In genomic region chr6:44563397-44563796, GRCh38 we compare ENCODE assay signal across 20 cellular contexts.
DNase-seq lines count a peak whose midpoint lies in the region; ATAC-seq, FAIRE-seq and TF ChIP-seq lines count a peak whose summit lies in the region.
"Had no signal": no experiment of that assay in that cellular context is flagged by ENCODE, and none has a peak within 500 bp of the region (broad histone marks: within the 10 kb centered on the region; RNA-seq: fewer than 3 reads in every experiment).

No MANE protein-coding gene starts in this region.

- FAIRE-seq in GM12878 (lab: Jason Lieb, UNC), result no peak
- FAIRE-seq: D721Med, TTC549 had no signal

- no TSS peak for BruUV-seq in GM12878 (replicated peaks; lab: Mats Ljungman, UMichigan)

- POLR2A ChIA-PET in GM12878 (lab: Charles Lee), result no interaction called here

- TF ChIP-seq CTCF in C4-2B (conservative IDR thresholded peaks at IDR 0.05), result no peak
- no peak for TF ChIP-seq CTCF in GM12878 (IDR thresholded peaks at IDR 0.05 in 2 of 3, conservative IDR thresholded peaks at IDR 0.05 in 1 of 3; ENCODE audit: control insufficient read depth in 2 of 3, extremely low read depth in 1 of 3, insufficient read depth in 1 of 3, low read depth in 3 of 3, low read length in 3 of 3)

- CTCF ChIA-PET in GM12878 (lab: Yijun Ruan, JAX), result interaction anchor here (1.2 kb wide), 1 partner anchor 88 kb away, joined by 3 read pairs; no protein-coding TSS in a partner anchor

- H3K4me1 ChIP-seq in GM23248 (ENCODE audit: insufficient read depth) (peaks cover 14% of the 10 kb centered on the region), GM12878 (ENCODE audit: control insufficient read depth, insufficient read depth, low read length) (peaks cover 6% of the 10 kb centered on the region; the same call in 1 of the 2 replicates)
- H3K4me1 ChIP-seq: ascending aorta, foreskin keratinocyte had no signal

- H3K36me3 ChIP-seq in GM23248 (ENCODE audit: low read depth) (no peaks in the 10 kb centered on the region), GM12878 (ENCODE audit: control insufficient read depth in 2 of 2, insufficient read depth in 2 of 2, low read length in 1 of 2) (no peaks in the 10 kb centered on the region)
- H3K36me3 ChIP-seq: ascending aorta had no signal

- H3K79me2 ChIP-seq in GM23248 (ENCODE audit: insufficient read depth), result no peaks in the 10 kb centered on the region
- H3K79me2 ChIP-seq in GM12878 (ENCODE audit: control insufficient read depth, insufficient read depth, low read length), result no peaks in the 10 kb centered on the region

- no peak overlapping the region for H3K4me2 ChIP-seq in GM23248 (ENCODE audit: unreplicated experiment)
- H3K4me2 ChIP-seq in GM12878 (ENCODE audit: control insufficient read depth, insufficient read depth), result no peak overlapping the region

- H3F3A ChIP-seq in GM23248 (ENCODE audit: insufficient read depth), result no peaks in the 10 kb centered on the region

- RAD21 ChIA-PET in GM12878 (lab: Charles Lee; ENCODE audit: unreplicated experiment), result no interaction called here

- H3K27ac ChIP-seq in C4-2B, result peak overlapping the region; percentile 29
- H3K27ac ChIP-seq in GM23248, result no peak overlapping the region
- no peak overlapping the region for H3K27ac ChIP-seq in GM12878 (ENCODE audit: control insufficient read depth, insufficient read depth)
- H3K27ac ChIP-seq: ascending aorta, foreskin keratinocyte, skin epidermis had no signal

- H3K9me3 ChIP-seq in GM23248 (ENCODE audit: low read depth) (no peaks in the 10 kb centered on the region), GM12878 (replicated peaks; ENCODE audit: control insufficient read depth, insufficient read depth, low read length) (no peaks in the 10 kb centered on the region)
- H3K9me3 ChIP-seq: ascending aorta had no signal

- in situ Hi-C loops in GM23248 (cut with MboI) (no loop called here), GM12878 (cut with MboI) (no loop called here)

- TF ChIP-seq EP300 in GM12878 (IDR thresholded peaks at IDR 0.05; ENCODE audit: borderline replicate concordance in 1 of 2, control insufficient read depth in 1 of 2, low read depth in 2 of 2, low read length in 2 of 2), result no peak

- SMC1A ChIA-PET in GM12878 (lab: Charles Lee; ENCODE audit: uncharacterized antibody, unreplicated experiment), result no interaction called here

- DNase-seq in GM23248 (peak; percentile 27), GM12878 (ENCODE audit: low read depth, low spot score) (no peak), iris pigment epithelial cell (ENCODE audit: low read depth) (peak; percentile 76), C1 segment of cervical spinal cord (lab: John Stamatoyannopoulos, UW) (no peak)
- DNase-seq: activated gamma-delta T cell treated with Interleukin-2 at 50 U/mL for 16 hours, AML-193, foreskin keratinocyte, H7, NCI-H1105 treated with DMSO at 0.1 percent for 48 hours, NCI-H345 had no signal

- WGBS in GM23248 (ENCODE audit: low coverage in 1 of 2, low lambda C conversion rate in 2 of 2, missing lambda C conversion rate in 2 of 2), 2 experiments, result 86% methylated on average over 11 of the region's 11 CpGs
- WGBS in GM12878 (ENCODE audit: insufficient coverage, insufficient replicate concordance, low lambda C conversion rate, missing lambda C conversion rate), result 21% methylated on average over 11 of the region's 11 CpGs

- intact Hi-C loops in GM12878 (cut with micrococcal nuclease; ENCODE audit: unreplicated experiment), result no loop called here

- no peaks in the 10 kb centered on the region for H3K9me2 ChIP-seq in GM23248 (ENCODE audit: insufficient read depth)

- H3K4me3 ChIP-seq in GM23248 (no peak overlapping the region), GM12878 (no peak overlapping the region)
- H3K4me3 ChIP-seq: ascending aorta, lung, skin epidermis had no signal

- TF ChIP-seq POLR2A in GM12878 (IDR thresholded peaks at IDR 0.05; ENCODE audit: low read depth, low read length), result no peak

- H3K27me3 ChIP-seq in GM23248 (replicated peaks; ENCODE audit: insufficient read depth), result no peaks in the 10 kb centered on the region; the same call in 1 of the 2 replicates
- H3K27me3 ChIP-seq in GM12878 (replicated peaks in 1 of 2; ENCODE audit: control insufficient read depth in 2 of 2, insufficient read depth in 2 of 2, low read length in 1 of 2), result peaks cover under 1 to 5% of the 10 kb centered on the region in 2 experiments; a peak in 2 of 4 replicates
- H3K27me3 ChIP-seq: ascending aorta had no signal

- H3K9ac ChIP-seq in GM23248 (no peak overlapping the region), GM12878 (ENCODE audit: control insufficient read depth, insufficient read depth, low read length) (no peak overlapping the region)

- ATAC-seq in GM12878 (peak; percentile 39; the same call in 2 of the 3 replicates), HG03442 (IDR thresholded peaks at IDR 0.05; ENCODE audit: unreplicated experiment) (no peak), HG02852 (IDR thresholded peaks at IDR 0.05; ENCODE audit: unreplicated experiment) (no peak), GM21825 (IDR thresholded peaks at IDR 0.05; ENCODE audit: unreplicated experiment) (no peak)
- ATAC-seq: foreskin keratinocyte, SK-N-SH treated with all-trans-retinoic acid at 6 μM for 48 hours had no signal

- no peak overlapping the region for H2AFZ ChIP-seq in GM23248
- no peak overlapping the region for H2AFZ ChIP-seq in GM12878 (ENCODE audit: control insufficient read depth, low read depth, low read length)

- H4K20me1 ChIP-seq in GM23248 (ENCODE audit: insufficient read depth), result no peaks in the 10 kb centered on the region
- H4K20me1 ChIP-seq in GM12878 (ENCODE audit: control insufficient read depth, insufficient read depth), result no peaks in the 10 kb centered on the region; the same call in 1 of the 2 replicates

- no peak for TF ChIP-seq RAD21 in GM12878 (IDR thresholded peaks at IDR 0.05; ENCODE audit: insufficient read depth, low read depth, low read length)

TF ChIP-seq in GM12878, 131 proteins besides CTCF, POLR2A, EP300 and RAD21:
- TF ChIP-seq RBBP5 (conservative IDR thresholded peaks at IDR 0.05), result no peak
- TF ChIP-seq MTA2 (IDR thresholded peaks at IDR 0.05; ENCODE audit: low read depth), result no peak
- no peak for TF ChIP-seq NKRF (conservative IDR thresholded peaks at IDR 0.05)
- TF ChIP-seq ZNF274 (IDR thresholded peaks at IDR 0.05; ENCODE audit: insufficient read depth, insufficient read length), result no peak
- no peak for TF ChIP-seq PAX5 (IDR thresholded peaks at IDR 0.05; ENCODE audit: borderline replicate concordance, low read depth, low read length)

Comparison
In these comparisons a context has a peak if more than half of its experiments do, and no peak if none do; other contexts are left out.
1. DNase-seq: peak in GM23248 (single experiment) and iris pigment epithelial cell (single experiment); none in GM12878 (single experiment) and C1 segment of cervical spinal cord (0 of 14).